Comparison of ENCODE assay signal across 21 cellular contexts in the genomic region with DNA sequence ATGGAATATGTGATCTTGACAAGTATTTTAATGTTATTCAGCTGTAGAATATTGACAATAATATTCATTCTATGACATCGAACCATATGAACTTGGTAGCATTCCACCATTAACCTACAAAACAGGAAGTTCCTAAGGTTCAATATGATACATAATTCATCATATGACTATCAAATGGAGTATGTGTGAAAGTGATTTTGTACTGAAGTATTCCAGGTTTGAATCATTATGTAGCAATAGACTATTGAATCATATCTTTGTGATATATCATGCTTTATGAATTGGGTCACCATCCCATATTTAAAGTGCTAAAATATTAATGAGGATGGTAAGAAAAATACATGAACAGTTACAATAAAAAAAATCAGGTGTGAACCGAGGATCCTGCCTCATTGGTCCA.
"Had no signal": no experiment of that assay in that cellular context is flagged by ENCODE, and none has a peak within 500 bp of the region (broad histone marks: within the 10 kb centered on the region; RNA-seq: fewer than 3 reads in every experiment).

No MANE protein-coding gene starts in this region.

- H3K27ac ChIP-seq: ascending aorta, hepatocyte, parathyroid adenoma, right lobe of liver, thoracic aorta, upper lobe of right lung had no signal

- FAIRE-seq: kidney had no signal

- H3K9ac ChIP-seq: parathyroid adenoma had no signal

- H3K36me3 ChIP-seq: ascending aorta, right lobe of liver, thoracic aorta, upper lobe of right lung had no signal

- H3K79me2 ChIP-seq: hepatocyte, parathyroid adenoma had no signal

- H3K4me1 ChIP-seq: ascending aorta, right lobe of liver, upper lobe of right lung had no signal

- H3K9me3 ChIP-seq: ascending aorta, right lobe of liver, thoracic aorta, upper lobe of right lung had no signal

- H3K4me2 ChIP-seq: hepatocyte had no signal

- H3K27me3 ChIP-seq: ascending aorta, hepatocyte, right lobe of liver, upper lobe of right lung had no signal

- ATAC-seq: activated CD8-positive, alpha-beta T cell treated with anti-CD3 and anti-CD28 coated beads, Interleukin-2, amount 10 ng/mL, durations not matched to agents 7 days and 5 days; activated naive CD8-positive, alpha-beta T cell treated with anti-CD3 and anti-CD28 coated beads, Interleukin-2, amount 50 U/mL, for 24 hours; activated T-cell treated with anti-CD3 and anti-CD28 coated beads, Interleukin-2, amount 50 U/mL, for 4 hours; left lobe of liver; right lobe of liver; stimulated activated naive B cell treated with anti-CD40 and anti-IgM and Interleukin-4, amounts not matched to agents 10 μg/mL and 1 μg/mL and 100 μg/mL, for 72 hours; upper lobe of right lung had no signal

- H3K4me3 ChIP-seq: ascending aorta, hepatocyte, lung, right lobe of liver, thoracic aorta, upper lobe of right lung had no signal

- H2AFZ ChIP-seq: hepatocyte, parathyroid adenoma had no signal

- DNase-seq: activated CD4-positive, alpha-beta T cell treated with anti-CD3 and anti-CD28 coated beads, Interleukin-2, amount 10 ng/mL, durations not matched to agents 24 days and 14 days; activated CD4-positive, CD25-positive, alpha-beta regulatory T cell; activated CD8-positive, alpha-beta T cell treated with anti-CD3 and anti-CD28 coated beads, Interleukin-2, amount 10 ng/mL, durations not matched to agents 7 days and 5 days; activated effector memory CD4-positive, alpha-beta T cell treated with Interleukin-2 at 50 U/mL for 16 hours; activated naive CD4-positive, alpha-beta T cell treated with anti-CD3 and anti-CD28 coated beads, Interleukin-2, amount 10 ng/mL, durations not matched to agents 7 days and 5 days; activated naive CD8-positive, alpha-beta T cell treated with anti-CD3 and anti-CD28 coated beads, Interleukin-2, amount 50 U/mL, for 24 hours; activated T-cell treated with anti-CD3 and anti-CD28 coated beads, Interleukin-2, amount 50 U/mL, for 4 hours; cerebellar nuclear complex; cortex of kidney; kidney; midbrain; right lobe of liver; stimulated activated CD4-positive, alpha-beta T cell treated with anti-CD3 and anti-CD28 coated beads, Interleukin-4, amount 100 ng/mL, for 24 hours; stimulated activated naive B cell treated with anti-CD40 and anti-IgM and Interleukin-4, amounts not matched to agents 10 μg/mL and 1 μg/mL and 100 μg/mL, for 72 hours; upper lobe of right lung had no signal
